21 cellular contexts compared by ENCODE assay signal in the genomic region with DNA sequence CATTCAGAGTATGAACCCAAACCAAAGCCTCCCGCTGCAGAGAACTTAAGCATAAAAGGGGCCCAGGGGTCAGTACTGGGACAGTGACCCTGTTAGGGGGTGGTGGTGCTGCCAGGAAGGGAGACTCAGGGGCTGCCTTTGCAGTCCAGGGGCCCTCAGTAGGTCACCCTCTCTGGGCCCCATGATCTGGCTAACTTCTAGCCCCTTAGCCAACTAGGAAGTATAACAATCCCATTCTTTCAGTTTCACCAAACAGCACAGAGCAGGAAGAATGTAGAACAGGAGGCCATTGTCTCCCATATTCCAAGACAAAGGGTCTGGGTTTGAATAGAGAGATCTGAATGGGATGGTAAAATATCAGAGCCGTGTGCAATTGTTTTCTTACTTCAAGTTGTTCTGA.
"Had no signal": no experiment of that assay in that cellular context is flagged by ENCODE, and none has a peak within 500 bp of the region (broad histone marks: within the 10 kb centered on the region; RNA-seq: fewer than 3 reads in every experiment).

No MANE protein-coding gene starts in this region.

- H3K36me3 Mint-ChIP-seq: activated CD8-positive, alpha-beta memory T cell treated with anti-CD3 and anti-CD28 coated beads, Interleukin-2, amount 10 ng/mL, durations not matched to agents 7 days and 5 days; activated naive CD8-positive, alpha-beta T cell treated with anti-CD3 and anti-CD28 coated beads for 36 hours had no signal

- H3K9me3 Mint-ChIP-seq: activated naive CD8-positive, alpha-beta T cell treated with anti-CD3 and anti-CD28 coated beads for 36 hours; central memory CD8-positive, alpha-beta T cell had no signal

- H3K4me1 ChIP-seq: body of pancreas, esophagus squamous epithelium, left lung, pancreas, tibial nerve had no signal

- H3K27ac Mint-ChIP-seq: activated B cell treated with CpG ODN at 0.5 μM for 24 hours; activated CD4-positive, alpha-beta memory T cell treated with anti-CD3 and anti-CD28 coated beads, Interleukin-2, amount 10 ng/mL, durations not matched to agents 7 days and 5 days; activated CD8-positive, alpha-beta memory T cell treated with anti-CD3 and anti-CD28 coated beads, Interleukin-2, amount 10 ng/mL, durations not matched to agents 7 days and 5 days; activated naive CD8-positive, alpha-beta T cell treated with anti-CD3 and anti-CD28 coated beads for 36 hours had no signal

- H3K4me3 Mint-ChIP-seq: activated B cell treated with CpG ODN at 0.5 μM for 24 hours; activated CD4-positive, alpha-beta memory T cell treated with anti-CD3 and anti-CD28 coated beads, Interleukin-2, amount 10 ng/mL, durations not matched to agents 7 days and 5 days; activated CD8-positive, alpha-beta memory T cell treated with anti-CD3 and anti-CD28 coated beads, Interleukin-2, amount 10 ng/mL, durations not matched to agents 7 days and 5 days; activated naive CD8-positive, alpha-beta T cell treated with anti-CD3 and anti-CD28 coated beads for 36 hours; central memory CD8-positive, alpha-beta T cell had no signal

- H3K9me3 ChIP-seq: body of pancreas, esophagus squamous epithelium, left lung, pancreas, tibial nerve had no signal

- DNase-seq: activated B cell treated with CpG ODN at 0.5 μM for 24 hours; activated CD4-positive, alpha-beta memory T cell treated with anti-CD3 and anti-CD28 coated beads, Interleukin-2, amount 10 ng/mL, durations not matched to agents 7 days and 5 days; activated CD4-positive, alpha-beta T cell treated with anti-CD3 and anti-CD28 coated beads for 4 hours; activated CD8-positive, alpha-beta memory T cell treated with anti-CD3 and anti-CD28 coated beads, Interleukin-2, amount 10 ng/mL, durations not matched to agents 7 days and 5 days; activated naive CD8-positive, alpha-beta T cell treated with anti-CD3 and anti-CD28 coated beads for 36 hours; amniotic stem cell; body of pancreas; cortex of kidney; effector CD8-positive, alpha-beta T cell; esophagus squamous epithelium; kidney; left lung; pancreas; stimulated activated CD4-positive, alpha-beta T cell treated with anti-CD3 and anti-CD28 coated beads, Interleukin-12 subunit alpha, Interleukin-12 subunit beta, amount 100 ng/mL, for 4 hours; stimulated activated CD4-positive, alpha-beta T cell treated with anti-CD3 and anti-CD28 coated beads, Interleukin-1b, Interleukin-23, amount 100 ng/mL, for 48 hours; stimulated activated CD8-positive, alpha-beta memory T cell treated with anti-CD3 and anti-CD28 coated beads, Interleukin-4, amount 100 ng/mL, for 48 hours; stimulated activated naive CD4-positive, alpha-beta T cell had no signal

- H3K4me1 Mint-ChIP-seq: activated B cell treated with CpG ODN at 0.5 μM for 24 hours; activated CD4-positive, alpha-beta memory T cell treated with anti-CD3 and anti-CD28 coated beads, Interleukin-2, amount 10 ng/mL, durations not matched to agents 7 days and 5 days; activated CD8-positive, alpha-beta memory T cell treated with anti-CD3 and anti-CD28 coated beads, Interleukin-2, amount 10 ng/mL, durations not matched to agents 7 days and 5 days; central memory CD8-positive, alpha-beta T cell had no signal

- H3K27ac ChIP-seq: body of pancreas, esophagus squamous epithelium, hepatocyte, left lung, pancreas, SK-N-MC, tibial nerve had no signal

- H3K27me3 Mint-ChIP-seq: activated CD4-positive, alpha-beta memory T cell treated with anti-CD3 and anti-CD28 coated beads, Interleukin-2, amount 10 ng/mL, durations not matched to agents 7 days and 5 days; activated CD8-positive, alpha-beta memory T cell treated with anti-CD3 and anti-CD28 coated beads, Interleukin-2, amount 10 ng/mL, durations not matched to agents 7 days and 5 days had no signal

- H3K36me3 ChIP-seq: esophagus squamous epithelium, left lung, pancreas, tibial nerve had no signal

- H3K27me3 ChIP-seq: body of pancreas, esophagus squamous epithelium, hepatocyte, left lung, pancreas, tibial nerve had no signal

- H3K4me3 ChIP-seq: body of pancreas, esophagus squamous epithelium, hepatocyte, left lung, pancreas, SK-N-MC, tibial nerve had no signal
